8 cellular contexts compared by ENCODE assay signal in genomic region chr9:114156311-114156657, GRCh38. TPM values are rescaled to one million over a fixed set of nuclear protein-coding genes. Genes with fewer than 3 reads are reported as not detected.
DNase-seq lines count a peak whose midpoint lies in the region; ATAC-seq and TF ChIP-seq lines count a peak whose summit lies in the region.

No MANE protein-coding gene starts in this region.

- H3K4me2 ChIP-seq in GM23338, result peak overlapping the region; percentile 100

- H3F3A ChIP-seq in GM23338 (replicated peaks; ENCODE audit: low read depth), result no peaks in the 10 kb centered on the region

- H4K20me1 ChIP-seq in GM23338 (replicated peaks; ENCODE audit: insufficient read depth), result peaks cover 19% of the 10 kb centered on the region

- ATAC-seq in GM23338, result peak; percentile 1
- ATAC-seq in natural killer cell treated with Interleukin-12 subunit alpha and Interleukin-12 subunit beta and Interleukin-15 and Interleukin-18, amount 100 ng/mL, for 72 hours, result no peak

- peaks cover 31% of the 10 kb centered on the region for H3K4me1 Mint-ChIP-seq in GM23338
- H3K4me1 Mint-ChIP-seq in T-helper 2 cell treated with Interferon-gamma antibody and Interleukin-4, amounts not matched to agents 5 μg/mL and 100 μg/mL, for 36 hours (ENCODE audit: low read depth), result peaks cover 7% of the 10 kb centered on the region
- peaks cover 10 to 17% of the 10 kb centered on the region in 2 donors for H3K4me1 Mint-ChIP-seq in natural killer cell treated with Interleukin-12 subunit alpha and Interleukin-12 subunit beta and Interleukin-15 and Interleukin-18, amount 100 ng/mL, for 72 hours (ENCODE audit: low read depth in 2 of 2)

- peaks cover 32% of the 10 kb centered on the region for H3K4me1 ChIP-seq in GM23338 (ENCODE audit: insufficient read depth)

- no peaks in the 10 kb centered on the region for H3K36me3 ChIP-seq in GM23338 (ENCODE audit: insufficient read depth)

- H3K4me3 Mint-ChIP-seq in GM23338, result peak overlapping the region; percentile 85
- H3K4me3 Mint-ChIP-seq in T-helper 2 cell treated with Interferon-gamma antibody and Interleukin-4, amounts not matched to agents 5 μg/mL and 100 μg/mL, for 36 hours, result peak overlapping the region; percentile 87
- peak overlapping the region; percentile 87 for H3K4me3 Mint-ChIP-seq in natural killer cell treated with Interleukin-12 subunit alpha and Interleukin-12 subunit beta and Interleukin-15 and Interleukin-18, amount 100 ng/mL, for 72 hours

- H2AFZ ChIP-seq in GM23338, result 0 out of 2 replicates have a peak overlapping the region, but pooled peaks have one; percentile 14

- H3K36me3 Mint-ChIP-seq in GM23338 (ENCODE audit: low read depth), result peaks cover 3% of the 10 kb centered on the region; the same call in 1 of the 3 replicates
- no peaks in the 10 kb centered on the region for H3K36me3 Mint-ChIP-seq in T-helper 2 cell treated with Interferon-gamma antibody and Interleukin-4, amounts not matched to agents 5 μg/mL and 100 μg/mL, for 36 hours (ENCODE audit: low read depth)
- H3K36me3 Mint-ChIP-seq in natural killer cell treated with Interleukin-12 subunit alpha and Interleukin-12 subunit beta and Interleukin-15 and Interleukin-18, amount 100 ng/mL, for 72 hours, result no peaks in the 10 kb centered on the region

- H3K27me3 ChIP-seq in GM23338 (ENCODE audit: insufficient read depth), result peaks cover 42% of the 10 kb centered on the region

- H3K27me3 Mint-ChIP-seq in GM23338 (ENCODE audit: insufficient read depth, low read depth, poor library complexity), result peaks cover 47% of the 10 kb centered on the region
- peaks cover 46% of the 10 kb centered on the region for H3K27me3 Mint-ChIP-seq in T-helper 2 cell treated with Interferon-gamma antibody and Interleukin-4, amounts not matched to agents 5 μg/mL and 100 μg/mL, for 36 hours (ENCODE audit: low read depth)
- H3K27me3 Mint-ChIP-seq in natural killer cell treated with Interleukin-12 subunit alpha and Interleukin-12 subunit beta and Interleukin-15 and Interleukin-18, amount 100 ng/mL, for 72 hours, result peaks cover 37 to 52% of the 10 kb centered on the region in 2 donors

- DNase-seq in GM23338 (ENCODE audit: low spot score) (peak; percentile 42), epithelial cell of proximal tubule (ENCODE audit: low read depth) (no peak), NCI-H2081 (lab: John Stamatoyannopoulos, UW) (no peak), globus pallidus (ENCODE audit: low spot score) (no peak), NCI-H748 treated with DMSO at 0.1 percent for 48 hours (lab: John Stamatoyannopoulos, UW) (no peak), NCI-H1105 treated with DMSO at 0.1 percent for 48 hours (lab: John Stamatoyannopoulos, UW) (no peak)
- DNase-seq in T-helper 2 cell treated with Interferon-gamma antibody and Interleukin-4, amounts not matched to agents 5 μg/mL and 100 μg/mL, for 36 hours (ENCODE audit: low spot score), result no peak
- no peak for DNase-seq in natural killer cell treated with Interleukin-12 subunit alpha and Interleukin-12 subunit beta and Interleukin-15 and Interleukin-18, amount 100 ng/mL, for 72 hours (ENCODE audit: low spot score)

- H3K9me2 ChIP-seq in GM23338 (ENCODE audit: insufficient read depth), result no peaks in the 10 kb centered on the region

- TF ChIP-seq CTCF in GM23338 (conservative IDR thresholded peaks at IDR 0.05; ENCODE audit: low read depth in 2 of 2) (no peak), epithelial cell of proximal tubule (conservative IDR thresholded peaks at IDR 0.05; ENCODE audit: low read depth, low read length) (no peak)

- H3K9me3 Mint-ChIP-seq in GM23338, result no peaks in the 10 kb centered on the region; the same call in 1 of the 3 replicates
- H3K9me3 Mint-ChIP-seq in T-helper 2 cell treated with Interferon-gamma antibody and Interleukin-4, amounts not matched to agents 5 μg/mL and 100 μg/mL, for 36 hours, result no peaks in the 10 kb centered on the region
- no peaks in the 10 kb centered on the region for H3K9me3 Mint-ChIP-seq in natural killer cell treated with Interleukin-12 subunit alpha and Interleukin-12 subunit beta and Interleukin-15 and Interleukin-18, amount 100 ng/mL, for 72 hours

- H3K27ac Mint-ChIP-seq in GM23338, result no peak overlapping the region
- peak overlapping the region; percentile 3 for H3K27ac Mint-ChIP-seq in T-helper 2 cell treated with Interferon-gamma antibody and Interleukin-4, amounts not matched to agents 5 μg/mL and 100 μg/mL, for 36 hours
- H3K27ac Mint-ChIP-seq in natural killer cell treated with Interleukin-12 subunit alpha and Interleukin-12 subunit beta and Interleukin-15 and Interleukin-18, amount 100 ng/mL, for 72 hours, result no peak overlapping the region

- H3K79me2 ChIP-seq in GM23338 (replicated peaks; ENCODE audit: insufficient read depth), result peaks cover 30% of the 10 kb centered on the region

- H3K27ac ChIP-seq in GM23338 (ENCODE audit: low read depth), result no peak overlapping the region

- H3K4me3 ChIP-seq in GM23338, result peak overlapping the region; percentile 84
- H3K4me3 ChIP-seq in epithelial cell of proximal tubule (ENCODE audit: low read depth, low read length), result peak overlapping the region; percentile 82

TF ChIP-seq in GM23338, 12 proteins besides CTCF, POLR2A, EP300 and RAD21:
- TF ChIP-seq POLR2AphosphoS5 (IDR thresholded peaks at IDR 0.05; ENCODE audit: low read depth) (no peak), EZH2phosphoT487 (IDR thresholded peaks at IDR 0.05; ENCODE audit: unreplicated experiment) (no peak), ZNF114 (CRISPR knock-in tag; IDR thresholded peaks at IDR 0.05) (no peak)

RNA-seq across cellular contexts. Expression of gene COL27A1, which starts 0.9 kb away (rescaled TPM):
- 12.9 and 18.0 TPM in 2 replicates for total RNA-seq in GM23338 (2014; rRNA removed; shearing (Covaris generic))
- 8.6 and 10.5 TPM in 2 replicates for polyA plus RNA-seq in GM23338 (2016; fragmentation: Nextera tagmentation; extraction: Ambion mirVana)
- total RNA-seq in epithelial cell of proximal tubule, result 8.5 and 9.1 TPM in 2 replicates
- total RNA-seq in natural killer cell treated with Interleukin-12 subunit alpha and Interleukin-12 subunit beta and Interleukin-15 and Interleukin-18, amount 100 ng/mL, for 72 hours, result 1 to 10 TPM; 1.5 to 1.6 TPM

RNA-seq across cellular contexts. Expression of gene KIF12, which starts 57.2 kb away (rescaled TPM):
- 0.58 and 4.3 TPM in 2 replicates for total RNA-seq in GM23338 (2014; rRNA removed; shearing (Covaris generic))
- 4.2 and 4.7 TPM in 2 replicates for polyA plus RNA-seq in GM23338 (2016; fragmentation: Nextera tagmentation; extraction: Ambion mirVana)
- 13.5 and 39.3 TPM in 2 replicates for total RNA-seq in epithelial cell of proximal tubule
- total RNA-seq in natural killer cell treated with Interleukin-12 subunit alpha and Interleukin-12 subunit beta and Interleukin-15 and Interleukin-18, amount 100 ng/mL, for 72 hours, result not detected
